ENCODE assay signal across 15 cellular contexts in the genomic region with DNA sequence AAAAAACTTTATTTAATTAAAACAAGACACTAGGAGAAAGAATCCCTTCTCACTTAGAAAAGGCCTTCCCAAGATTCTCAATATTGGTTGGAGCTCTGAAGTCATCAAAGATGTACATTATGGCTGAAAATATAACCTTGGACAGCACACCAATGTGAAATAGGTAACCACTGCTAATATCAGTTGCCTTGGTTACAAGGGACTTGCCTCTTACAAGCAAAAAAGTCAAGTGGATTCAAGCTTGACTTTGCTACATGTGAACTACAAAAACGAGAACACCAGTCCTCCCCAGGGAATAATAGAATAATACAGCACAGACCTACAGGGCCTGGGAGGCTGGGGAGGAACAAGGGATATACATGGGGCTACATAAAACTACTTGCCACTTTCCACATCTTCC. TPM values are rescaled to one million over a fixed set of nuclear protein-coding genes. Genes with fewer than 3 reads are reported as not detected.
DNase-seq lines count a peak whose midpoint lies in the region; ATAC-seq lines count a peak whose summit lies in the region.
"Had no signal": no experiment of that assay in that cellular context is flagged by ENCODE, and none has a peak within 500 bp of the region (broad histone marks: within the 10 kb centered on the region; RNA-seq: fewer than 3 reads in every experiment).

No MANE protein-coding gene starts in this region.

- H3K27ac ChIP-seq in CD8-positive, alpha-beta memory T cell (ENCODE audit: low read depth, low read length) = no peak overlapping the region
- H3K27ac ChIP-seq: lower lobe of right lung had no signal

- no peaks in the 10 kb centered on the region for H3K9me3 ChIP-seq in CD8-positive, alpha-beta memory T cell (ENCODE audit: low read length)
- H3K9me3 ChIP-seq: lower lobe of right lung had no signal

- no peak overlapping the region for H3K4me3 ChIP-seq in CD8-positive, alpha-beta memory T cell (ENCODE audit: low read length)
- H3K4me3 ChIP-seq: lower lobe of right lung had no signal

- H3K27me3 ChIP-seq in CD8-positive, alpha-beta memory T cell (ENCODE audit: insufficient read depth, low read length, poor library complexity, severe bottlenecking) = peaks cover under 1% of the 10 kb centered on the region

- peaks cover 0 to 1% (median 0%) of the 10 kb centered on the region in 5 donors for H3K9me3 Mint-ChIP-seq in CD8-positive, alpha-beta memory T cell
- H3K9me3 Mint-ChIP-seq: neural crest cell had no signal

- H3K4me1 Mint-ChIP-seq in CD8-positive, alpha-beta memory T cell = no peaks in the 10 kb centered on the region
- H3K4me1 Mint-ChIP-seq: neural crest cell had no signal

- ATAC-seq in GM18511 (IDR thresholded peaks at IDR 0.05; ENCODE audit: unreplicated experiment) (peak; percentile 71), GM21529 (IDR thresholded peaks at IDR 0.05; ENCODE audit: unreplicated experiment) (peak; percentile 71), HG03108 (IDR thresholded peaks at IDR 0.05; ENCODE audit: unreplicated experiment) (peak; percentile 71)
- ATAC-seq: esophagus mucosa, lower lobe of right lung, SK-N-SH treated with all-trans-retinoic acid at 6 μM for 48 hours had no signal

- no peaks in the 10 kb centered on the region for H3K4me1 ChIP-seq in CD8-positive, alpha-beta memory T cell (ENCODE audit: insufficient read depth, low read length)
- H3K4me1 ChIP-seq: lower lobe of right lung had no signal

- H3K36me3 ChIP-seq in CD8-positive, alpha-beta memory T cell (ENCODE audit: insufficient read depth, low read length) = no peaks in the 10 kb centered on the region
- H3K36me3 ChIP-seq: lower lobe of right lung had no signal

- no peak overlapping the region for H3K4me3 Mint-ChIP-seq in CD8-positive, alpha-beta memory T cell
- H3K4me3 Mint-ChIP-seq: neural crest cell had no signal

- CTCF ChIA-PET in CD8-positive, alpha-beta memory T cell (lab: Charles Lee) = interaction anchor here (1.2 kb wide), 1 partner anchor 8 kb away, joined by 3 read pairs; no protein-coding TSS in a partner anchor

- H3K36me3 Mint-ChIP-seq in CD8-positive, alpha-beta memory T cell = no peaks in the 10 kb centered on the region

- no peak overlapping the region for H3K27ac Mint-ChIP-seq in CD8-positive, alpha-beta memory T cell

- DNase-seq in NCI-H2171 treated with DMSO at 0.1 percent for 48 hours (lab: John Stamatoyannopoulos, UW) = peak; percentile 78
- DNase-seq in glomerular visceral epithelial cell (ENCODE audit: extremely low spot score) = no peak
- no peak for DNase-seq in COLO829 (ENCODE audit: low spot score)
- DNase-seq in CD8-positive, alpha-beta memory T cell = no peak
- no peak for DNase-seq in retina
- DNase-seq: activated CD4-positive, CD25-positive, alpha-beta regulatory T cell; C1 segment of cervical spinal cord; lower lobe of right lung; NCI-H1694 treated with DMSO at 0.1 percent for 48 hours had no signal

- peaks cover 5 to 17% of the 10 kb centered on the region in 2 donors for H3K27me3 Mint-ChIP-seq in CD8-positive, alpha-beta memory T cell

- POLR2A ChIA-PET in CD8-positive, alpha-beta memory T cell (lab: Charles Lee) = no interaction called here

RNA-seq across cellular contexts. Expression of a gene that starts 46.1 kb away (rescaled TPM):
- 10 to 100 TPM; 44.9 to 48.2 TPM for total RNA-seq in CD8-positive, alpha-beta memory T cell
- polyA plus RNA-seq in CD8-positive, alpha-beta memory T cell = 13.9 TPM
